In the genomic region with DNA sequence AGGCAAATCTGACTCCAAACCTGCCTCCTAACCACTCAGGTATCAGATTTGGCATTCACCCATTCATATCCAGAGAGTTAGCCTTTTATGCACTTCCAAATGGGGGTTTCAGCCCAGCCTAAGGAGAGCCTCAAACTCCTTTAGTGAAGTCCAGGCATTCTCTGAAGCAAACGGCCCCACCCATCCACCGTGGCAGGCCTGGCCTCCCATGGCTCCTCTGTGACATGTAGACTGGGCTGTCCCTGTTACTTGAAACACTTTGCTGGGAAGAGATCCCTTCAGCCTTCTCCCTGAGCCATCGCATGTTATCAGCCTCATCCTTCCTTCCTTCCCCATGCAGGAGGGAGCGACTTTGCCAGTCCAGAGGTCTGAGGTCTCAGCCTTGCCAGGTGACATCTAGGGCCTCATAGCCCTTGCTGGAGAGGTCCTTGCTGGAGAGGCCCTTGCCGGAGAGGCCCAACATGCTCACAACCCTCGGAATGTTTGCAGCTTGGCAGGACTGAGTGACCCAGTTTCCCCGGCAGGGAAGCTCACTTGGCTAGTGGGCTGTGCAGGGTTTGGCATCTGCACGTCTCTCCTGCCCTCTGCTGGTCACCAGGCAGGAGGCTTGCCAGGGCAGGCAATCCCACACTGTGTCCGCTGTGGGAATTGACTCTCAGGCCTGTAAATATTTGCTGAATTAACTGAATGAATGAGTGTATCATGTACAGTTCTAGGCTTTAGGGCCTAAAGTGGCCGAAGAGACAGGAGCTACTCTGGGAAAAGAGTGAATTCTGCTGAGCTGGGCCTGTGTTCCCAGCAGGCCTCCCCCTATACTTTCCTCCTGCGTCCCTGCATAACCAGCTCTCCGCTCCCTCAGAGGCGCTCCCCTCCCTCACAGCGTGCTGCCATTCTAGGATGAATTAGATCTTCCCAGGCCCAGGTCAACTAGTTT, we compare ENCODE assay signal across 8 cellular contexts. TPM values are rescaled to one million over a fixed set of nuclear protein-coding genes. Genes with fewer than 3 reads are reported as not detected.
DNase-seq lines count a peak whose midpoint lies in the region; ATAC-seq and TF ChIP-seq lines count a peak whose summit lies in the region.

No MANE protein-coding gene starts in this region.

- H3K27ac Mint-ChIP-seq in activated CD8-positive, alpha-beta memory T cell treated with anti-CD3 and anti-CD28 coated beads, Interleukin-2, amount 10 ng/mL, durations not matched to agents 7 days and 5 days = no peak overlapping the region
- no peak overlapping the region for H3K27ac Mint-ChIP-seq in endodermal cell

- no peaks in the 10 kb centered on the region for H3K27me3 ChIP-seq in endodermal cell (ENCODE audit: control insufficient read depth, insufficient read depth, low read length, poor library complexity, severe bottlenecking)
- H3K27me3 ChIP-seq in mesendoderm (ENCODE audit: insufficient read depth, low read length, poor library complexity) = no peaks in the 10 kb centered on the region

- H3K27me3 Mint-ChIP-seq in activated CD8-positive, alpha-beta memory T cell treated with anti-CD3 and anti-CD28 coated beads, Interleukin-2, amount 10 ng/mL, durations not matched to agents 7 days and 5 days = no peaks in the 10 kb centered on the region
- H3K27me3 Mint-ChIP-seq in endodermal cell (ENCODE audit: insufficient read depth) = peaks cover 7% of the 10 kb centered on the region

- TF ChIP-seq CTCF in endodermal cell (conservative IDR thresholded peaks at IDR 0.05) = peak; percentile 100

- peak overlapping the region; percentile 17 for H3K56ac ChIP-seq in mesendoderm (ENCODE audit: low read length)

- no peak overlapping the region for H2BK5ac ChIP-seq in mesendoderm (ENCODE audit: low read length)

- H3K79me2 ChIP-seq in mesendoderm (ENCODE audit: control insufficient read depth, insufficient read depth, low read length) = no peaks in the 10 kb centered on the region

- H3K9ac ChIP-seq in endodermal cell (ENCODE audit: extremely low read depth, low read length, poor library complexity, severe bottlenecking) = no peak overlapping the region
- H3K9ac ChIP-seq in mesendoderm (ENCODE audit: low read length) = peak overlapping the region; percentile 46

- no peak overlapping the region for H3K23ac ChIP-seq in mesendoderm (ENCODE audit: low read length)

- ATAC-seq in HG03196 (IDR thresholded peaks at IDR 0.05; ENCODE audit: unreplicated experiment) (peak; percentile 49), GM21367 (IDR thresholded peaks at IDR 0.05; ENCODE audit: unreplicated experiment) (no peak)
- ATAC-seq in activated CD8-positive, alpha-beta memory T cell treated with anti-CD3 and anti-CD28 coated beads, Interleukin-2, amount 10 ng/mL, durations not matched to agents 7 days and 5 days = peak; percentile 96

- H3K4me1 Mint-ChIP-seq in activated CD8-positive, alpha-beta memory T cell treated with anti-CD3 and anti-CD28 coated beads, Interleukin-2, amount 10 ng/mL, durations not matched to agents 7 days and 5 days = no peaks in the 10 kb centered on the region
- peaks cover 4% of the 10 kb centered on the region for H3K4me1 Mint-ChIP-seq in endodermal cell

- H3K36me3 ChIP-seq in endodermal cell (ENCODE audit: control insufficient read depth, insufficient read depth, low read length) (no peaks in the 10 kb centered on the region), mesendoderm (ENCODE audit: control insufficient read depth, insufficient read depth, low read length) (no peaks in the 10 kb centered on the region)

- H4K8ac ChIP-seq in mesendoderm (ENCODE audit: low read depth, low read length) = no peak overlapping the region

- H3K9me3 Mint-ChIP-seq in activated CD8-positive, alpha-beta memory T cell treated with anti-CD3 and anti-CD28 coated beads, Interleukin-2, amount 10 ng/mL, durations not matched to agents 7 days and 5 days (ENCODE audit: low read depth) = no peaks in the 10 kb centered on the region
- no peaks in the 10 kb centered on the region for H3K9me3 Mint-ChIP-seq in endodermal cell

- no peak overlapping the region for H3K4me3 Mint-ChIP-seq in activated CD8-positive, alpha-beta memory T cell treated with anti-CD3 and anti-CD28 coated beads, Interleukin-2, amount 10 ng/mL, durations not matched to agents 7 days and 5 days
- H3K4me3 Mint-ChIP-seq in endodermal cell = no peak overlapping the region

- H3K9me3 ChIP-seq in endodermal cell (ENCODE audit: control insufficient read depth, low read length) = no peaks in the 10 kb centered on the region

- no peak overlapping the region for H3K4me3 ChIP-seq in endodermal cell (ENCODE audit: low read length)
- no peak overlapping the region for H3K4me3 ChIP-seq in mesendoderm (ENCODE audit: low read length)

- no peak overlapping the region for H3K4ac ChIP-seq in mesendoderm (ENCODE audit: low read depth, low read length)

- H3K27ac ChIP-seq in endodermal cell (ENCODE audit: low read depth, low read length) (no peak overlapping the region), mesendoderm (ENCODE audit: low read depth, low read length) (no peak overlapping the region)

- CTCF ChIA-PET in activated CD8-positive, alpha-beta memory T cell treated with anti-CD3 and anti-CD28 coated beads, Interleukin-2, amount 10 ng/mL, durations not matched to agents 7 days and 5 days (lab: Charles Lee) = interaction anchor here (0.6 to 18.5 kb wide), 21 partner anchors 9 to 517 kb away, joined by 3 to 415 read pairs (median 4); partner anchors contain the start of genes KCNC4 and RBM15

- no peak overlapping the region for H2BK120ac ChIP-seq in mesendoderm (ENCODE audit: low read depth, low read length)

- H3K4me1 ChIP-seq in endodermal cell (ENCODE audit: control insufficient read depth, insufficient read depth, low read length) = no peaks in the 10 kb centered on the region
- H3K4me1 ChIP-seq in mesendoderm (ENCODE audit: control insufficient read depth, low read depth, low read length) = no peaks in the 10 kb centered on the region

- H3K36me3 Mint-ChIP-seq in activated CD8-positive, alpha-beta memory T cell treated with anti-CD3 and anti-CD28 coated beads, Interleukin-2, amount 10 ng/mL, durations not matched to agents 7 days and 5 days = no peaks in the 10 kb centered on the region
- H3K36me3 Mint-ChIP-seq in endodermal cell (ENCODE audit: low read depth) = no peaks in the 10 kb centered on the region

- no peak overlapping the region for H2AK5ac ChIP-seq in mesendoderm (ENCODE audit: low read length)

- peak overlapping the region; percentile 9 for H3K4me2 ChIP-seq in mesendoderm (ENCODE audit: low read length)

- H3K18ac ChIP-seq in mesendoderm (ENCODE audit: low read length) = no peak overlapping the region

- whole genome bisulfite sequencing in endodermal cell (ENCODE audit: insufficient coverage in 1 of 2, insufficient read length in 1 of 2), 2 experiments = 50 to 54% methylated on average over 12 to 14 of the region's 14 CpGs
- no CpG with 5 or more reads among the region's 14 CpGs for WGBS in mesendoderm (ENCODE audit: extremely low coverage, insufficient coverage, low lambda C conversion rate)

- no peaks in the 10 kb centered on the region for H3K79me1 ChIP-seq in mesendoderm (ENCODE audit: low read length)

- DNase-seq in Caki2 (ENCODE audit: low read depth) (peak; percentile 45), NCI-H82 treated with DMSO at 0.1 percent for 48 hours (lab: John Stamatoyannopoulos, UW; ENCODE audit: unreplicated experiment) (peak; percentile 37), endodermal cell (peak; percentile 94), mesendoderm (peak; percentile 80)
- DNase-seq in activated CD8-positive, alpha-beta memory T cell treated with anti-CD3 and anti-CD28 coated beads, Interleukin-2, amount 10 ng/mL, durations not matched to agents 7 days and 5 days = peak; percentile 76
- DNase-seq in stimulated activated CD8-positive, alpha-beta memory T cell treated with anti-CD3 and anti-CD28 coated beads, Interleukin-2, amount 100 ng/mL, for 1 hour (ENCODE audit: low read depth in 2 of 2) = peak; percentile 44 to 57

- in situ Hi-C loops in Caki2 (cut with HindIII; ENCODE audit: low pct_unique_long_range_greater_than_20kb, low sequenced_read_pairs) = no loop called here

- H2BK15ac ChIP-seq in mesendoderm (replicated peaks; ENCODE audit: low read depth) = no peak overlapping the region

- no peak overlapping the region for H4K5ac ChIP-seq in mesendoderm (ENCODE audit: low read length)

RNA-seq across cellular contexts. Expression of gene RBM15, which starts 26.7 kb away (rescaled TPM):
- 12.6 and 14.1 TPM in 2 replicates for total RNA-seq in Caki2 (2014; rRNA removed; shearing (Covaris generic); ENCODE audit: low replicate concordance)
- total RNA-seq in activated CD8-positive, alpha-beta memory T cell treated with anti-CD3 and anti-CD28 coated beads, Interleukin-2, amount 10 ng/mL, durations not matched to agents 7 days and 5 days = 100 to 1,000 TPM in 1 of 2 experiments, 10 to 100 TPM in 1; 76.5 to 122 TPM
- 10 to 100 TPM; 42.0 to 54.2 TPM for total RNA-seq in endodermal cell
- polyA plus RNA-seq in endodermal cell (2013, experiment 1 of 2) = 13.5 TPM
- 15.3 TPM for polyA plus RNA-seq in endodermal cell (2013, experiment 2 of 2)
- 14.9 TPM for polyA plus RNA-seq in mesendoderm (2013, experiment 1 of 2)
- polyA plus RNA-seq in mesendoderm (2013, experiment 2 of 2) = 14.0 TPM

Comparison
In these comparisons a context has a peak if more than half of its experiments do, and no peak if none do; other contexts are left out.
1. DNase-seq: peak in every context shown above with its lines; median percentile 94 in endodermal cell; 80 in mesendoderm; 76 in activated CD8-positive, alpha-beta memory T cell treated with anti-CD3 and anti-CD28 coated beads, Interleukin-2, amount 10 ng/mL, durations not matched to agents 7 days and 5 days; 50 in stimulated activated CD8-positive, alpha-beta memory T cell treated with anti-CD3 and anti-CD28 coated beads, Interleukin-2, amount 100 ng/mL, for 1 hour; 45 in Caki2; 37 in NCI-H82 treated with DMSO at 0.1 percent for 48 hours.